In genomic region chr11:26820739-26821138, GRCh38 we compare ENCODE assay signal across 16 cellular contexts.
DNase-seq lines count a peak whose midpoint lies in the region; ATAC-seq, FAIRE-seq and TF ChIP-seq lines count a peak whose summit lies in the region.
"Had no signal": no experiment of that assay in that cellular context is flagged by ENCODE, and none has a peak within 500 bp of the region (broad histone marks: within the 10 kb centered on the region; RNA-seq: fewer than 3 reads in every experiment).

No MANE protein-coding gene starts in this region.

- H3K27ac ChIP-seq in suprapubic skin: peak overlapping the region; percentile 57
- H3K27ac ChIP-seq: A549 had no signal

- H3K27ac Mint-ChIP-seq in MCF 10A (ENCODE audit: low read depth, unreplicated experiment): peak overlapping the region; percentile 40
- no peak overlapping the region for H3K27ac Mint-ChIP-seq in stimulated activated naive CD8-positive, alpha-beta T cell treated with anti-CD3 and anti-CD28 coated beads, Interleukin-15, amount 100 ng/mL, for 72 hours
- H3K27ac Mint-ChIP-seq: activated B cell treated with CpG ODN at 0.5 μM for 24 hours; activated naive CD8-positive, alpha-beta T cell; T-cell had no signal

- no peaks in the 10 kb centered on the region for H3K36me3 ChIP-seq in suprapubic skin
- H3K36me3 ChIP-seq: tibial artery had no signal

- peak; percentile 37 for ATAC-seq in Right ventricle myocardium inferior
- peak in 1 of 2 donors; percentile 79 for ATAC-seq in left cardiac atrium
- ATAC-seq in GM21576 (IDR thresholded peaks at IDR 0.05; ENCODE audit: unreplicated experiment): no peak
- ATAC-seq in stimulated activated naive CD8-positive, alpha-beta T cell treated with anti-CD3 and anti-CD28 coated beads, Interleukin-15, amount 100 ng/mL, for 72 hours: no peak
- ATAC-seq: A549, T-cell had no signal

- peaks cover 17% of the 10 kb centered on the region for H3K9me3 ChIP-seq in suprapubic skin
- H3K9me3 ChIP-seq: A549 had no signal

- no peak for TF ChIP-seq CTCF in MCF 10A (IDR thresholded peaks at IDR 0.05; ENCODE audit: unreplicated experiment)
- no peak for TF ChIP-seq CTCF in suprapubic skin (IDR thresholded peaks at IDR 0.05)

- CTCF ChIA-PET in MCF 10A (lab: Yijun Ruan, JAX): interaction anchor here (0.5 kb wide), 1 partner anchor 43 kb away, joined by 3 read pairs; no protein-coding TSS in a partner anchor

- H3K4me1 ChIP-seq in suprapubic skin: no peaks in the 10 kb centered on the region
- H3K4me1 ChIP-seq: A549 had no signal

- BruUV-seq in MCF 10A (replicated peaks; lab: Mats Ljungman, UMichigan): no TSS peak

- POLR2A ChIA-PET in MCF 10A (lab: Yijun Ruan, JAX): interaction anchor here (0.7 to 2.0 kb wide), 8 partner anchors 10 to 127 kb away, joined by 3 to 6 read pairs (median 3); no protein-coding TSS in a partner anchor

- peaks cover 14% of the 10 kb centered on the region for H3K4me1 Mint-ChIP-seq in MCF 10A (ENCODE audit: insufficient read depth, unreplicated experiment)
- no peaks in the 10 kb centered on the region for H3K4me1 Mint-ChIP-seq in stimulated activated naive CD8-positive, alpha-beta T cell treated with anti-CD3 and anti-CD28 coated beads, Interleukin-15, amount 100 ng/mL, for 72 hours
- H3K4me1 Mint-ChIP-seq: activated B cell treated with CpG ODN at 0.5 μM for 24 hours, T-cell had no signal

- WGBS in suprapubic skin: 37% methylated on average over 1 of the region's 1 CpG

- peaks cover 6% of the 10 kb centered on the region for H3K36me3 Mint-ChIP-seq in MCF 10A (ENCODE audit: insufficient read depth, unreplicated experiment)
- H3K36me3 Mint-ChIP-seq: activated naive CD8-positive, alpha-beta T cell; T-cell had no signal

- H3K9me3 Mint-ChIP-seq in MCF 10A (ENCODE audit: unreplicated experiment): peaks cover 20% of the 10 kb centered on the region
- peaks cover 34 to 63% of the 10 kb centered on the region in 2 donors for H3K9me3 Mint-ChIP-seq in stimulated activated naive CD8-positive, alpha-beta T cell treated with anti-CD3 and anti-CD28 coated beads, Interleukin-15, amount 100 ng/mL, for 72 hours

- intact Hi-C loops in Right ventricle myocardium inferior (cut with DNase I) (no loop called here), cardiac septum (cut with DNase I) (no loop called here), MCF 10A (cut with micrococcal nuclease) (loop anchor here (5.0 to 10.0 kb wide), 2 partner anchors 43 to 174 kb away; partner anchors contain the start of gene FIBIN), left cardiac atrium (cut with DNase I) (no loop called here)

- no peaks in the 10 kb centered on the region for H3K27me3 ChIP-seq in suprapubic skin
- H3K27me3 ChIP-seq: tibial artery had no signal

- DNase-seq in Right ventricle myocardium inferior (ENCODE audit: missing footprints) (no peak), cardiac septum (ENCODE audit: low spot score) (no peak), MCF 10A (ENCODE audit: unreplicated experiment) (peak; percentile 82), left cardiac atrium (peak; percentile 18), suprapubic skin (ENCODE audit: low spot score in 2 of 2) (no peak), GM19239 (ENCODE audit: insufficient read length, low spot score) (no peak)
- DNase-seq in stimulated activated naive CD8-positive, alpha-beta T cell treated with anti-CD3 and anti-CD28 coated beads, Interleukin-15, amount 100 ng/mL, for 72 hours: no peak
- DNase-seq: activated B cell treated with CpG ODN at 0.5 μM for 24 hours; activated CD8-positive, alpha-beta memory T cell treated with anti-CD3 and anti-CD28 coated beads, Interleukin-2, amount 50 U/mL, for 48 hours; NCI-H1048; T-cell; tibial artery had no signal

- H3K4me3 ChIP-seq in suprapubic skin: no peak overlapping the region
- H3K4me3 ChIP-seq: A549, coronary artery, tibial artery had no signal

- H3K27me3 Mint-ChIP-seq in MCF 10A (ENCODE audit: insufficient read depth, unreplicated experiment): no peaks in the 10 kb centered on the region
- no peaks in the 10 kb centered on the region for H3K27me3 Mint-ChIP-seq in stimulated activated naive CD8-positive, alpha-beta T cell treated with anti-CD3 and anti-CD28 coated beads, Interleukin-15, amount 100 ng/mL, for 72 hours
- H3K27me3 Mint-ChIP-seq: activated B cell treated with CpG ODN at 0.5 μM for 24 hours; activated naive CD8-positive, alpha-beta T cell; T-cell had no signal

- no peak for TF ChIP-seq POLR2A in suprapubic skin (IDR thresholded peaks at IDR 0.05)

- H3K4me3 Mint-ChIP-seq in MCF 10A (ENCODE audit: unreplicated experiment): no peak overlapping the region
- no peak overlapping the region for H3K4me3 Mint-ChIP-seq in stimulated activated naive CD8-positive, alpha-beta T cell treated with anti-CD3 and anti-CD28 coated beads, Interleukin-15, amount 100 ng/mL, for 72 hours
- H3K4me3 Mint-ChIP-seq: activated B cell treated with CpG ODN at 0.5 μM for 24 hours; activated naive CD8-positive, alpha-beta T cell; T-cell had no signal

- FAIRE-seq in GM19239 (lab: Jason Lieb, UNC): no peak
- FAIRE-seq: A549 had no signal

- no peak for TF ChIP-seq EP300 in suprapubic skin (IDR thresholded peaks at IDR 0.05)

Comparison
In these comparisons a context has a peak if more than half of its experiments do, and no peak if none do; other contexts are left out.
1. DNase-seq: peak in MCF 10A (single experiment) and left cardiac atrium (single experiment); none in Right ventricle myocardium inferior (single experiment), cardiac septum (single experiment), suprapubic skin (0 of 2), GM19239 (single experiment) and stimulated activated naive CD8-positive, alpha-beta T cell treated with anti-CD3 and anti-CD28 coated beads, Interleukin-15, amount 100 ng/mL, for 72 hours (0 of 2).